Comparison of ENCODE assay signal across 9 cellular contexts in the genomic region with DNA sequence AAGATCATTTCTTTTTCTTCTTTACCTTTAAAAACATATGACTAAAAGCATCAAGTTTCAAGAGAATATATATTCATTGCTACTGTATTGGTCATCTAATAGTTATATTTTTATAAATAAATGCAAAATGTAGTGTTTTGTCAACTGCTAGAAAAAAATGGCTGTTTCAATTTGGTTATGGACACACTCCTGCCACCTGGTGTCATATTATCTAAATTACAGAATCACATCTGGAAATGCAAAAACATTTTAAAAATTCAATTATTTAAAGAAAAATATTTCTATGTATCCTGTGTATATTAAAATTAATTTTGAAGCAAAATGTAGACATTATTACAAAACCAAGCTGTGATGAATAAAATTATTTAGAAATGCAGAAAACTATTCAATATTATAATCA.
DNase-seq lines count a peak whose midpoint lies in the region; ATAC-seq, FAIRE-seq and TF ChIP-seq lines count a peak whose summit lies in the region.
"Had no signal": no experiment of that assay in that cellular context is flagged by ENCODE, and none has a peak within 500 bp of the region (broad histone marks: within the 10 kb centered on the region; RNA-seq: fewer than 3 reads in every experiment).

No MANE protein-coding gene starts in this region.

- TF ChIP-seq CTCF in C4-2B (conservative IDR thresholded peaks at IDR 0.05) (peak; percentile 57), HFF-Myc (IDR thresholded peaks at IDR 0.05; ENCODE audit: low read depth, low read length, missing control alignments) (no peak), K562 (IDR thresholded peaks at IDR 0.05 in 2 of 3, conservative IDR thresholded peaks at IDR 0.05 in 1 of 3; ENCODE audit: insufficient read depth in 2 of 3, low read depth in 1 of 3, low read length in 3 of 3) (peak in 1 of 3 experiments; percentile 36; a peak in 1 of 6 replicates)

- in situ Hi-C loops in K562 (cut with MboI), result no loop called here

- no peak overlapping the region for H3K9ac ChIP-seq in K562 (ENCODE audit: insufficient read depth in 1 of 2, low read depth in 2 of 2, low read length in 2 of 2)

- FAIRE-seq in K562 (lab: Jason Lieb, UNC), result no peak

- no peaks in the 10 kb centered on the region for H3K9me3 ChIP-seq in K562 (replicated peaks; ENCODE audit: control insufficient read depth, insufficient read depth, low read depth, low read length)

- H3K27ac ChIP-seq in C4-2B, result no peak overlapping the region
- no peak overlapping the region for H3K27ac ChIP-seq in K562 (ENCODE audit: extremely low read depth, low read depth, low read length)

- H3K4me1 ChIP-seq in K562 (replicated peaks in 1 of 2; ENCODE audit: control insufficient read depth in 2 of 2, insufficient read depth in 2 of 2, low read length in 2 of 2), result no peaks in the 10 kb centered on the region

- no peaks in the 10 kb centered on the region for H4K20me1 ChIP-seq in K562 (replicated peaks; ENCODE audit: control insufficient read depth, insufficient read depth, low read length)

- no peaks in the 10 kb centered on the region for H3K9me3 Mint-ChIP-seq in activated T-helper 1 cell treated with anti-CD3 and anti-CD28 coated beads, Interleukin-12 subunit alpha, Interleukin-12 subunit beta, Interleukin-2, Interleukin-4 antibody, amounts not matched to agents 30 ng/mL and 10 ng/mL and 1 ng/mL, durations not matched to agents 14 hours and 24 hours and 36 hours

- no peak overlapping the region for H3K4me3 ChIP-seq in HFF-Myc (replicated peaks; ENCODE audit: low read depth, low read length)
- H3K4me3 ChIP-seq in K562, result no peak overlapping the region

- H3K4me1 Mint-ChIP-seq in activated T-helper 1 cell treated with anti-CD3 and anti-CD28 coated beads, Interleukin-12 subunit alpha, Interleukin-12 subunit beta, Interleukin-2, Interleukin-4 antibody, amounts not matched to agents 30 ng/mL and 10 ng/mL and 1 ng/mL, durations not matched to agents 14 hours and 24 hours and 36 hours (ENCODE audit: low read depth), result no peaks in the 10 kb centered on the region

- no peak overlapping the region for H3K4me3 Mint-ChIP-seq in activated T-helper 1 cell treated with anti-CD3 and anti-CD28 coated beads, Interleukin-12 subunit alpha, Interleukin-12 subunit beta, Interleukin-2, Interleukin-4 antibody, amounts not matched to agents 30 ng/mL and 10 ng/mL and 1 ng/mL, durations not matched to agents 14 hours and 24 hours and 36 hours

- H3K27ac Mint-ChIP-seq in activated T-helper 1 cell treated with anti-CD3 and anti-CD28 coated beads, Interleukin-12 subunit alpha, Interleukin-12 subunit beta, Interleukin-2, Interleukin-4 antibody, amounts not matched to agents 30 ng/mL and 10 ng/mL and 1 ng/mL, durations not matched to agents 14 hours and 24 hours and 36 hours, result no peak overlapping the region

- ATAC-seq in K562, result no peak
- ATAC-seq in HG03378 (IDR thresholded peaks at IDR 0.05; ENCODE audit: unreplicated experiment), result no peak

- H3K27me3 ChIP-seq in K562 (ENCODE audit: control insufficient read depth in 2 of 2, insufficient read depth in 2 of 2, low read length in 2 of 2), result no peaks in the 10 kb centered on the region

- no peak overlapping the region for H2AFZ ChIP-seq in K562 (ENCODE audit: low read depth, low read length)

- no peaks in the 10 kb centered on the region for H3K79me2 ChIP-seq in K562 (ENCODE audit: control insufficient read depth, insufficient read depth, low read length)

- no peak for TF ChIP-seq EP300 in K562 (IDR thresholded peaks at IDR 0.05; ENCODE audit: low read length)

- intact Hi-C loops in K562 (cut with micrococcal nuclease), result no loop called here
- intact Hi-C loops in activated T-helper 1 cell treated with anti-CD3 and anti-CD28 coated beads, Interleukin-12 subunit alpha, Interleukin-12 subunit beta, Interleukin-2, Interleukin-4 antibody, amounts not matched to agents 30 ng/mL and 10 ng/mL and 1 ng/mL, durations not matched to agents 14 hours and 24 hours and 36 hours (cut with micrococcal nuclease), result loop anchor here (10.0 kb wide), 1 partner anchor 737 kb away; no protein-coding TSS in a partner anchor

- no TSS peak for BruUV-seq in K562 (replicated peaks; lab: Mats Ljungman, UMichigan)

- DNase-seq in HFF-Myc (ENCODE audit: extremely low read depth, low read depth), result peak; percentile 4
- DNase-seq in K562 (ENCODE audit: extremely low read depth in 1 of 4, low spot score in 3 of 4), result peak in 2 of 4 experiments; percentile 5 to 6
- peak; percentile 20 for DNase-seq in medulla oblongata (ENCODE audit: extremely low spot score)
- no peak for DNase-seq in activated T-helper 1 cell treated with anti-CD3 and anti-CD28 coated beads, Interleukin-12 subunit alpha, Interleukin-12 subunit beta, Interleukin-2, Interleukin-4 antibody, amounts not matched to agents 30 ng/mL and 10 ng/mL and 1 ng/mL, durations not matched to agents 14 hours and 24 hours and 36 hours (ENCODE audit: low spot score)
- DNase-seq in NOMO-1 treated with DMSO at 0.1 percent for 48 hours (lab: John Stamatoyannopoulos, UW; ENCODE audit: unreplicated experiment), result no peak
- no peak for DNase-seq in stimulated activated CD4-positive, alpha-beta T cell treated with anti-CD3 and anti-CD28 coated beads, Interleukin-2, amount 100 ng/mL, for 48 hours
- DNase-seq: NCI-H2107 had no signal

- TF ChIP-seq POLR2A in K562 (conservative IDR thresholded peaks at IDR 0.05), result no peak

- no peak overlapping the region for H3K4me2 ChIP-seq in K562 (ENCODE audit: insufficient read depth, low read length)

- no peaks in the 10 kb centered on the region for H3K9me1 ChIP-seq in K562 (ENCODE audit: control insufficient read depth, insufficient read depth, low read length)

- no peaks in the 10 kb centered on the region for H3K36me3 Mint-ChIP-seq in activated T-helper 1 cell treated with anti-CD3 and anti-CD28 coated beads, Interleukin-12 subunit alpha, Interleukin-12 subunit beta, Interleukin-2, Interleukin-4 antibody, amounts not matched to agents 30 ng/mL and 10 ng/mL and 1 ng/mL, durations not matched to agents 14 hours and 24 hours and 36 hours (ENCODE audit: low read depth)

- CTCF ChIA-PET in K562 (lab: Yijun Ruan, JAX; ENCODE audit: low intra/inter-chr PET ratio), result interaction anchor here (1.3 kb wide), 1 partner anchor 42 kb away, joined by 5 read pairs; no protein-coding TSS in a partner anchor

- POLR2A ChIA-PET in K562 (lab: Yijun Ruan, JAX), result no interaction called here

- no peaks in the 10 kb centered on the region for H3K27me3 Mint-ChIP-seq in activated T-helper 1 cell treated with anti-CD3 and anti-CD28 coated beads, Interleukin-12 subunit alpha, Interleukin-12 subunit beta, Interleukin-2, Interleukin-4 antibody, amounts not matched to agents 30 ng/mL and 10 ng/mL and 1 ng/mL, durations not matched to agents 14 hours and 24 hours and 36 hours (ENCODE audit: insufficient read depth)

- peak; percentile 21 to 29; a peak in 2 of 4 replicates for TF ChIP-seq RAD21 in K562 (CRISPR knock-in tag; conservative IDR thresholded peaks at IDR 0.05 in 1 of 2, IDR thresholded peaks at IDR 0.05 in 1 of 2)

- H3K36me3 ChIP-seq in K562 (ENCODE audit: control insufficient read depth, insufficient read depth, low read length), result no peaks in the 10 kb centered on the region

TF ChIP-seq in K562, 482 proteins besides CTCF, POLR2A, EP300 and RAD21 (continues in another document):
- no peak for TF ChIP-seq SMAD1 (IDR thresholded peaks at IDR 0.05; ENCODE audit: low read depth, low read length, partially characterized antibody)
- TF ChIP-seq ILF3 (IDR thresholded peaks at IDR 0.05; ENCODE audit: borderline replicate concordance), result no peak

Comparison
In these comparisons a context has a peak if more than half of its experiments do, and no peak if none do; other contexts are left out.
1. DNase-seq: peak in HFF-Myc (single experiment) and medulla oblongata (single experiment); none in activated T-helper 1 cell treated with anti-CD3 and anti-CD28 coated beads, Interleukin-12 subunit alpha, Interleukin-12 subunit beta, Interleukin-2, Interleukin-4 antibody, amounts not matched to agents 30 ng/mL and 10 ng/mL and 1 ng/mL, durations not matched to agents 14 hours and 24 hours and 36 hours (single experiment), NOMO-1 treated with DMSO at 0.1 percent for 48 hours (single experiment) and stimulated activated CD4-positive, alpha-beta T cell treated with anti-CD3 and anti-CD28 coated beads, Interleukin-2, amount 100 ng/mL, for 48 hours (0 of 2).